ENCODE assay signal across 2 cellular contexts in the genomic region with DNA sequence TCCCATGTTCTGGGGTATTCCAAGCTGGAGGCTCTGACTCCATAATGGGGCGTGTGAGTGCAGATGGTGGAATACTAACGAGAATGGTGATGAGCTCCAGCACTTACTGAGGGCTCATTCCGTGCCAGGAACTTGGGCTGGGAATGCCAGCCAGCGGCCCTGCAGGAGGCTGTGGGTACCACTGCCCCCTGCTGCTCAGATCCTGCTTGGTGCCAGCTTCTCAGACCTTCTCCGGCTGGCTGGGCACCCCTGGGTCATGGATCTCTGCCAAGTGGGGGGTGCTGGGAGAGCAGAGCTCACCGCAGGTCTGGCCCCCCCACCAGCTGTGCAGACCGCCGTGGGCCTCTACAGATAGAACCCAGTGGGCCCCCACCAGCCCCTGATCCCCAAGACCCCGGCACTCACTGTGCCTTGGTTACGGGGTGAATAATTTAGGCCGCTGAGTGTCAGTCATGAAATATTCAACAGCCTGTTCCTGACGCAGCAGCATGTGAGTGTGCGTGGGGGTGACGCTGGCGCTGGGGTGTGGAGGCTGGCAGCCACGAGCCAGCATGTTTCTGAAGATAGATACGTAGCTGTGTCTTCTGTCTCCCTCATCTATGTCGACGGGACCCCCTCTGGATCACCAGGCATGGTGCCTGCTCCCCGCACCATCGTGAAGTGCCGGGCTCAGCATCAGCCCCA. TPM values are rescaled to one million over a fixed set of nuclear protein-coding genes. Genes with fewer than 3 reads are reported as not detected.
DNase-seq lines count a peak whose midpoint lies in the region; ATAC-seq and TF ChIP-seq lines count a peak whose summit lies in the region.
"Not testable (repeated sequence)": the region's sequence is repeated elsewhere in the genome, so short reads cannot be mapped to it uniquely, and the experiment has no call there.

No MANE protein-coding gene starts in this region.

- not testable (repeated sequence) for H3K4me3 ChIP-seq in body of pancreas

- not testable (repeated sequence) for ATAC-seq in body of pancreas

- peak; percentile 78 for DNase-seq in COLO668 (lab: John Stamatoyannopoulos, UW; ENCODE audit: unreplicated experiment)
- peak in 3 of 4 donors; percentile 34 to 65 (median 53) for DNase-seq in body of pancreas

- H3K27ac ChIP-seq in body of pancreas = not testable (repeated sequence)

- not testable (repeated sequence) for H3K36me3 ChIP-seq in body of pancreas (replicated peaks in 1 of 2; ENCODE audit: insufficient read depth in 1 of 2, low read depth in 2 of 2)

- intact Hi-C loops in body of pancreas (cut with DNase I) = not testable (repeated sequence)

- not testable (repeated sequence) for H3K27me3 ChIP-seq in body of pancreas

- peak in 3 of 7 experiments; percentile 8 to 22 (median 15) for TF ChIP-seq CTCF in body of pancreas (IDR thresholded peaks at IDR 0.05)

- not testable (repeated sequence) for H3K4me1 ChIP-seq in body of pancreas

- not testable (repeated sequence) for H3K9me3 ChIP-seq in body of pancreas

- not testable (repeated sequence) for TF ChIP-seq POLR2A in body of pancreas (IDR thresholded peaks at IDR 0.05)

- 31 to 33% methylated on average over 12 to 22 of the region's 22 CpGs for WGBS in body of pancreas, 2 donors

RNA-seq across cellular contexts. Expression of a gene that starts 12.6 kb away (rescaled TPM):
- total RNA-seq in body of pancreas = 1 to 10 TPM in 1 of 2 donors, under 1 TPM in 1; 0.26 to 4.0 TPM

RNA-seq across cellular contexts. Expression of a gene that starts 17.4 kb away (rescaled TPM):
- under 1 TPM in 1 of 2 donors, not detected in 1; 0.26 TPM for total RNA-seq in body of pancreas

RNA-seq across cellular contexts. Expression of a gene that starts 28.8 kb away (rescaled TPM):
- 10 to 100 TPM in 1 of 2 donors, 1 to 10 TPM in 1; 4.2 to 23.1 TPM for total RNA-seq in body of pancreas

RNA-seq across cellular contexts. Expression of a gene that starts 43.6 kb away (rescaled TPM):
- total RNA-seq in body of pancreas = 10 to 100 TPM in 1 of 2 donors, 1 to 10 TPM in 1; 6.0 to 33.0 TPM

RNA-seq across cellular contexts. Expression of a gene that starts 54.3 kb away (rescaled TPM):
- total RNA-seq in body of pancreas = 1 to 10 TPM; 5.2 to 8.6 TPM
